Comparison of ENCODE assay signal across 9 cellular contexts in the genomic region with DNA sequence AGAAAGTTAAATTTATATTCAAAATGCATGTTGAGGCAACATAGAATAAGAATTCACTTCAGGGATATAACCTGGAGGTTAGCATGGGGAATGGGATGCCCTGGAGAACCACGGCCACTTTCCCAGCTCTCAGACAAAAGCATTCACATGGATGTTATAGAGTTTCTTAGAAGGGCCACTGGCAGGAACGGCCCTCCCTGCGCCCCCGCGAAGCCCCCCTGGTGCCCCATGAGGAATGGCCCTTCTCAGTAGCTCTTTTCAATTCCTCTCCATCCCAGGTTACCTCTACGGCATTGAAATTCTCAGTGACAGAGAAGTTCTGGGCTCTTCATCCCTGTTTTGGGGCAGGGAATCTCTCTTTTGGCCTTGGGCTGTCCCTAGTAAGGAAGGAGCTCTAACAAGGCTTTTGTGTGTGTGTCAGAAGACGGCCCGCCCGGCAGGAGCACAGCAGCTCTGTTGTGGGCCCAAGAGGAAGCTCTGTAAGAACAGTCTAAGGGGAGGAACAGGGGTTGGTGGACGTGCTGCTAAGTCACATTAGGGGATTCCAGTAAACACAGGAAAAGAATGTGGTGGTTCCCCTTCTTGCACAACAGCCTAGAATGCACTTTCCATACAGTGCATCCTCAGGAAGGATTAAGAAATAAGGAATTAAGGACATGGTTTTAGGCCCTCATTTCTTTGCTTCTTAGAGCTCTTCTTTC.
DNase-seq lines count a peak whose midpoint lies in the region; ATAC-seq and TF ChIP-seq lines count a peak whose summit lies in the region.
"Had no signal": no experiment of that assay in that cellular context is flagged by ENCODE, and none has a peak within 500 bp of the region (broad histone marks: within the 10 kb centered on the region; RNA-seq: fewer than 3 reads in every experiment).

No MANE protein-coding gene starts in this region.

- no peaks in the 10 kb centered on the region for H3K27me3 ChIP-seq in Karpas-422 (ENCODE audit: low read length)

- H3K9ac ChIP-seq in Karpas-422 (ENCODE audit: low read length): no peak overlapping the region

- H3K4me1 Mint-ChIP-seq in WTC11: peaks cover 8% of the 10 kb centered on the region

- TF ChIP-seq CTCF in fibroblast of the aortic adventitia (IDR thresholded peaks at IDR 0.05; ENCODE audit: insufficient read depth, low read length) (no peak), omental fat pad (IDR thresholded peaks at IDR 0.05) (no peak), WTC11 (IDR thresholded peaks at IDR 0.05) (no peak)

- CTCF ChIA-PET in WTC11 (lab: Charles Lee): interaction anchor here (0.6 to 1.6 kb wide), 7 partner anchors 106 to 380 kb away, joined by 3 to 6 read pairs (median 3); no protein-coding TSS in a partner anchor

- no peak overlapping the region for H3K4me3 Mint-ChIP-seq in WTC11

- H3K4me2 ChIP-seq in Karpas-422 (ENCODE audit: low read depth, low read length, poor library complexity, severe bottlenecking): no peak overlapping the region

- DNase-seq in CD1c-positive myeloid dendritic cell (ENCODE audit: extremely low spot score) (peak; percentile 88), NCI-H226 (peak; percentile 69), fibroblast of the aortic adventitia (ENCODE audit: low read depth) (peak; percentile 77), omental fat pad (ENCODE audit: low spot score) (no peak), WTC11 (ENCODE audit: low spot score) (no peak), Karpas-422 (no peak), NCI-H345 (lab: John Stamatoyannopoulos, UW) (no peak)
- DNase-seq: NCI-H510A treated with DMSO at 0.1 percent for 48 hours had no signal

- peaks cover 11% of the 10 kb centered on the region for H3K4me1 ChIP-seq in Karpas-422 (ENCODE audit: low read length)

- no peaks in the 10 kb centered on the region for H3K36me3 ChIP-seq in Karpas-422 (ENCODE audit: insufficient read depth, low read length)

- no peaks in the 10 kb centered on the region for H4K20me1 ChIP-seq in Karpas-422 (ENCODE audit: insufficient read depth, low read depth, low read length)

- no peaks in the 10 kb centered on the region for H3K9me3 ChIP-seq in Karpas-422 (ENCODE audit: low read length)

- H2AFZ ChIP-seq in Karpas-422 (ENCODE audit: low read length): no peak overlapping the region

- H3K9me2 ChIP-seq in Karpas-422 (replicated peaks; ENCODE audit: insufficient read depth, low read length): no peaks in the 10 kb centered on the region

- POLR2A ChIA-PET in WTC11 (lab: Charles Lee): no interaction called here

- no peaks in the 10 kb centered on the region for H3K27me3 Mint-ChIP-seq in WTC11 (ENCODE audit: low read depth)

- no peaks in the 10 kb centered on the region for H3K79me2 ChIP-seq in Karpas-422 (ENCODE audit: low read length)

- no peak overlapping the region for H3K27ac ChIP-seq in Karpas-422 (ENCODE audit: low read length)

- no peaks in the 10 kb centered on the region for H3K9me3 Mint-ChIP-seq in WTC11

- ATAC-seq in omental fat pad (ENCODE audit: low FRiP score): peak; percentile 58
- ATAC-seq in WTC11: no peak; the same call in 1 of the 2 replicates
- ATAC-seq in HG02852 (IDR thresholded peaks at IDR 0.05; ENCODE audit: unreplicated experiment): no peak

- no peaks in the 10 kb centered on the region for H3K36me3 Mint-ChIP-seq in WTC11

- H3K27ac Mint-ChIP-seq in WTC11: no peak overlapping the region

- H3K4me3 ChIP-seq in fibroblast of the aortic adventitia (ENCODE audit: low read depth, low read length) (no peak overlapping the region), Karpas-422 (ENCODE audit: low read length) (no peak overlapping the region)

TF ChIP-seq in WTC11, 78 proteins besides CTCF, POLR2A, EP300 and RAD21:
- TF ChIP-seq ATF1 (CRISPR knock-in tag; IDR thresholded peaks at IDR 0.05): no peak
- no peak for TF ChIP-seq ZNF232 (CRISPR knock-in tag; IDR thresholded peaks at IDR 0.05)
- TF ChIP-seq JAZF1 (CRISPR knock-in tag; IDR thresholded peaks at IDR 0.05): no peak
- no peak for TF ChIP-seq OVOL2 (CRISPR knock-in tag; IDR thresholded peaks at IDR 0.05; ENCODE audit: borderline replicate concordance)
- TF ChIP-seq, protein P1, sequence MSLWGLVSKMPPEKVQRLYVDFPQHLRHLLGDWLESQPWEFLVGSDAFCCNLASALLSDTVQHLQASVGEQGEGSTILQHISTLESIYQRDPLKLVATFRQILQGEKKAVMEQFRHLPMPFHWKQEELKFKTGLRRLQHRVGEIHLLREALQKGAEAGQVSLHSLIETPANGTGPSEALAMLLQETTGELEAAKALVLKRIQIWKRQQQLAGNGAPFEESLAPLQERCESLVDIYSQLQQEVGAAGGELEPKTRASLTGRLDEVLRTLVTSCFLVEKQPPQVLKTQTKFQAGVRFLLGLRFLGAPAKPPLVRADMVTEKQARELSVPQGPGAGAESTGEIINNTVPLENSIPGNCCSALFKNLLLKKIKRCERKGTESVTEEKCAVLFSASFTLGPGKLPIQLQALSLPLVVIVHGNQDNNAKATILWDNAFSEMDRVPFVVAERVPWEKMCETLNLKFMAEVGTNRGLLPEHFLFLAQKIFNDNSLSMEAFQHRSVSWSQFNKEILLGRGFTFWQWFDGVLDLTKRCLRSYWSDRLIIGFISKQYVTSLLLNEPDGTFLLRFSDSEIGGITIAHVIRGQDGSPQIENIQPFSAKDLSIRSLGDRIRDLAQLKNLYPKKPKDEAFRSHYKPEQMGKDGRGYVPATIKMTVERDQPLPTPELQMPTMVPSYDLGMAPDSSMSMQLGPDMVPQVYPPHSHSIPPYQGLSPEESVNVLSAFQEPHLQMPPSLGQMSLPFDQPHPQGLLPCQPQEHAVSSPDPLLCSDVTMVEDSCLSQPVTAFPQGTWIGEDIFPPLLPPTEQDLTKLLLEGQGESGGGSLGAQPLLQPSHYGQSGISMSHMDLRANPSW (CRISPR knock-in tag; conservative IDR thresholded peaks at IDR 0.05; ENCODE audit: low read depth): no peak
- TF ChIP-seq ZNF263 (CRISPR knock-in tag; IDR thresholded peaks at IDR 0.05; ENCODE audit: low read depth): no peak
- TF ChIP-seq USF2 (CRISPR knock-in tag; IDR thresholded peaks at IDR 0.05): no peak
- TF ChIP-seq NR3C1 (CRISPR knock-in tag; conservative IDR thresholded peaks at IDR 0.05; ENCODE audit: low read depth): no peak
- no peak for TF ChIP-seq SMAD3 (CRISPR knock-in tag; IDR thresholded peaks at IDR 0.05; ENCODE audit: borderline replicate concordance)
- TF ChIP-seq ZNF121 (CRISPR knock-in tag; IDR thresholded peaks at IDR 0.05): no peak
- no peak for TF ChIP-seq FOXK1 (CRISPR knock-in tag; IDR thresholded peaks at IDR 0.05)
- TF ChIP-seq SP1 (CRISPR knock-in tag; conservative IDR thresholded peaks at IDR 0.05): no peak
- TF ChIP-seq EMX1 (CRISPR knock-in tag; IDR thresholded peaks at IDR 0.05): no peak
- TF ChIP-seq PRRX2 (CRISPR knock-in tag; IDR thresholded peaks at IDR 0.05): no peak
- no peak for TF ChIP-seq MXD4 (CRISPR knock-in tag; IDR thresholded peaks at IDR 0.05; ENCODE audit: borderline replicate concordance)
- no peak for TF ChIP-seq FOXP1 (CRISPR knock-in tag; IDR thresholded peaks at IDR 0.05; ENCODE audit: borderline replicate concordance)

Comparison
In these comparisons a context has a peak if more than half of its experiments do, and no peak if none do; other contexts are left out.
1. DNase-seq: peak in CD1c-positive myeloid dendritic cell (single experiment), NCI-H226 (single experiment) and fibroblast of the aortic adventitia (single experiment); none in omental fat pad (single experiment), WTC11 (single experiment), Karpas-422 (single experiment) and NCI-H345 (single experiment).